19 cellular contexts compared by ENCODE assay signal in the genomic region with DNA sequence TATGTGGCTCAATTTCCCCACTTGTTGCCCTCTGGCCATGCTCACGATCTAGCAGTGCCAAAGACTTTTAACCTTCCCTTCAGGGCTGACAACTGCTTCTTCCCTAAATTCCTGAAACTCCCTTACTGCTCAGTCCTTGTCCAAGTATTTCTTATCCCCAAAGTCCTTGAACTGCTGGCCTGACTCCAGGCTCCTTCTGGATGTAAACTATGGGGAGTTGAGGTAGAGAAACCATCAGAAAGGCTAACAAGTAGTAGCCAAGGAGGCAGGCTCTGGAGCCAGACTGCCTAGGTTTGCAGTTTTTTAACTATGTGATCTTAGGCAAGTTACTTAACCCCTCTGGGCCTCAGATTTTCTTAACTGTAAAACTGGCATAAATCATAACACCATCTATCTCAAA.
DNase-seq lines count a peak whose midpoint lies in the region; TF ChIP-seq lines count a peak whose summit lies in the region.
"Had no signal": no experiment of that assay in that cellular context is flagged by ENCODE, and none has a peak within 500 bp of the region (broad histone marks: within the 10 kb centered on the region; RNA-seq: fewer than 3 reads in every experiment).

No MANE protein-coding gene starts in this region.

- H3K4me3 ChIP-seq in A673 (ENCODE audit: low read depth, low read length, poor library complexity, severe bottlenecking) (no peak overlapping the region), hepatocyte (no peak overlapping the region), thyroid gland (replicated peaks in 1 of 3) (no peak overlapping the region)
- H3K4me3 ChIP-seq: A549, BLaER1, HAP-1 had no signal

- DNase-seq in A673 (ENCODE audit: low spot score) (no peak), hepatocyte (ENCODE audit: low spot score) (no peak), substantia nigra (lab: John Stamatoyannopoulos, UW) (no peak), thyroid gland (peak; percentile 43 to 67), cortex of kidney (lab: John Stamatoyannopoulos, UW) (no peak), ACHN (no peak), SW 1271 (lab: John Stamatoyannopoulos, UW) (no peak)
- DNase-seq: 8988T; Caco-2; CD4-positive, CD25-positive, alpha-beta regulatory T cell; CD8-positive, alpha-beta T cell; DMS153; DND-41; GOT3; HFFc6 had no signal

- POLR2A ChIA-PET in A673 (lab: Charles Lee; ENCODE audit: low non-redundant PET), result no interaction called here

- H3K27ac ChIP-seq in A673 (ENCODE audit: low read depth, low read length, poor library complexity, severe bottlenecking), result peak overlapping the region; percentile 2
- peak overlapping the region; percentile 77 for H3K27ac ChIP-seq in hepatocyte
- H3K27ac ChIP-seq in substantia nigra (ENCODE audit: low read depth, low read length, poor library complexity, severe bottlenecking), result peak overlapping the region; percentile 11
- H3K27ac ChIP-seq in thyroid gland, result no peak overlapping the region
- H3K27ac ChIP-seq: A549, BLaER1, C4-2B had no signal

- 86% methylated on average over 1 of the region's 1 CpG for WGBS in hepatocyte (ENCODE audit: low lambda C conversion rate, missing lambda C conversion rate)
- WGBS in thyroid gland, 2 donors, result 52 to 75% methylated on average over 1 of the region's 1 CpG

- in situ Hi-C loops in ACHN (cut with HindIII; ENCODE audit: low pct_ligation_motif_present, low pct_unique_long_range_greater_than_20kb, low sequenced_read_pairs), result no loop called here

- intact Hi-C loops in A673 (cut with micrococcal nuclease; ENCODE audit: unreplicated experiment), result loop anchor here (10.0 kb wide), 1 partner anchor 270 kb away; no protein-coding TSS in a partner anchor
- intact Hi-C loops in thyroid gland (cut with DNase I), result no loop called here

- H4K20me1 ChIP-seq in hepatocyte (ENCODE audit: insufficient read depth, poor library complexity, severe bottlenecking), result no peaks in the 10 kb centered on the region
- H4K20me1 ChIP-seq: BLaER1 had no signal

- H3K9me3 ChIP-seq in A673 (ENCODE audit: low read depth, low read length, poor library complexity, severe bottlenecking) (no peaks in the 10 kb centered on the region), hepatocyte (ENCODE audit: low read depth) (no peaks in the 10 kb centered on the region), thyroid gland (no peaks in the 10 kb centered on the region)
- H3K9me3 ChIP-seq: A549, BLaER1, Caco-2, HAP-1 had no signal

- H3K79me2 ChIP-seq in hepatocyte, result no peaks in the 10 kb centered on the region

- CTCF ChIA-PET in A673 (lab: Charles Lee), result no interaction called here

- no peaks in the 10 kb centered on the region for H3K9me2 ChIP-seq in hepatocyte (replicated peaks; ENCODE audit: insufficient read depth)

- H3K4me2 ChIP-seq in hepatocyte, result no peak overlapping the region
- H3K4me2 ChIP-seq: A549, BLaER1 had no signal

- BruUV-seq in A673 (replicated peaks; lab: Mats Ljungman, UMichigan), result no TSS peak

- peaks cover 85% of the 10 kb centered on the region for H3K4me1 ChIP-seq in A673 (ENCODE audit: insufficient read depth, low read length, poor library complexity, severe bottlenecking)
- peaks cover 6% of the 10 kb centered on the region for H3K4me1 ChIP-seq in hepatocyte (ENCODE audit: insufficient read depth)
- H3K4me1 ChIP-seq in thyroid gland, result peaks cover 9 to 18% of the 10 kb centered on the region in 2 donors
- H3K4me1 ChIP-seq: A549, BLaER1, HAP-1 had no signal

- H3K36me3 ChIP-seq in A673 (ENCODE audit: insufficient read depth, low read length, poor library complexity, severe bottlenecking) (peaks cover 34% of the 10 kb centered on the region), hepatocyte (replicated peaks; ENCODE audit: insufficient read depth, low read depth) (no peaks in the 10 kb centered on the region), thyroid gland (no peaks in the 10 kb centered on the region)
- H3K36me3 ChIP-seq: BLaER1, HAP-1 had no signal

- H2AFZ ChIP-seq in hepatocyte, result no peak overlapping the region

- H3K27me3 ChIP-seq in A673 (replicated peaks; ENCODE audit: insufficient read depth, low read depth, low read length, poor library complexity) (no peaks in the 10 kb centered on the region), hepatocyte (no peaks in the 10 kb centered on the region), thyroid gland (no peaks in the 10 kb centered on the region)
- H3K27me3 ChIP-seq: BLaER1 had no signal

- TF ChIP-seq POLR2A in thyroid gland (IDR thresholded peaks at IDR 0.05), result no peak

- TF ChIP-seq CTCF in A673 (conservative IDR thresholded peaks at IDR 0.05; ENCODE audit: low read depth, low read length), result no peak
- no peak for TF ChIP-seq CTCF in hepatocyte (IDR thresholded peaks at IDR 0.05; ENCODE audit: poor library complexity)
- TF ChIP-seq CTCF in thyroid gland (IDR thresholded peaks at IDR 0.05), result no peak

Comparison
In these comparisons a context has a peak if more than half of its experiments do, and no peak if none do; other contexts are left out.
1. DNase-seq: peak in thyroid gland (2 of 2); none in A673 (single experiment), hepatocyte (single experiment), substantia nigra (0 of 49), cortex of kidney (single experiment), ACHN (single experiment) and SW 1271 (0 of 2).
2. H3K27ac ChIP-seq: peak in A673 (single experiment), hepatocyte (single experiment) and substantia nigra (single experiment); none in thyroid gland (0 of 3).